Comparison of ENCODE assay signal across 1 cellular context in genomic region chr13:83325454-83325853, GRCh38.
TF ChIP-seq lines count a peak whose summit lies in the region.

No MANE protein-coding gene starts in this region.

TF ChIP-seq in SK-N-SH, 30 proteins besides CTCF, POLR2A, EP300 and RAD21 (continued from another document):
- TF ChIP-seq, protein P1, sequence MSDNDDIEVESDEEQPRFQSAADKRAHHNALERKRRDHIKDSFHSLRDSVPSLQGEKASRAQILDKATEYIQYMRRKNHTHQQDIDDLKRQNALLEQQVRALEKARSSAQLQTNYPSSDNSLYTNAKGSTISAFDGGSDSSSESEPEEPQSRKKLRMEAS (IDR thresholded peaks at IDR 0.05; ENCODE audit: low read depth): no peak
